In the genomic region with DNA sequence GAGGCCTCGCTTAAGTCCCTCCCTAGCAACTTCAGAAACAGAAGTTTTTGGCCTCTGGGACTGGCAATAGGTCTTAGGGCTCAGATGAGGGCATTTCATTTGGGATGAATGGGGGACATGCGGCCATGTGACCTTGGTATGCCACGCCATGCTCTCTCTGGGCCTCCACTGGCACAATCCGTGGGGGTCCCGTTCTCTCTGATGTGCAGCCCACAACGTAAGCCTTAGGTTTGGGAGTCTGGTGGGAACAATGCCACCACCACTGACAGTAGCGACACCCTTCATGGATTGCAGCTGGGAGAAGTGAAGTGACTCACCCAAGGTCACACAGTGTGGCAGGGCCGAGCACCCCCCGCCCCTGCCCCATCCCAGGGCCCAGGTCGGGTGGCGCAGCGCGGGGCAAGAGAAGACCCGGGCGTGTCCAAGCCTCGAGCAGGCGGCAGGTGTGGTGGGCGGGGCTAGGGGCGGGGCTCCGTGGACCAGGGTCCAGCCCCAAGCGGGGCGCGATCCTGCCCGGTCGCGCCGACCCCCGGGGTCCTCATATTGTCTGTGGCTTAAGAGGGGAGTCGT, we compare ENCODE assay signal across 8 cellular contexts. TPM values are rescaled to one million over a fixed set of nuclear protein-coding genes. Genes with fewer than 3 reads are reported as not detected.
DNase-seq lines count a peak whose midpoint lies in the region; TF ChIP-seq lines count a peak whose summit lies in the region.

No MANE protein-coding gene starts in this region.

- H3K27ac Mint-ChIP-seq in activated CD4-positive, alpha-beta T cell treated with anti-CD3 and anti-CD28 coated beads, Interleukin-2, amount 10 ng/mL, durations not matched to agents 24 days and 14 days, result peak overlapping the region; percentile 41

- peak overlapping the region; percentile 92 to 100 (median 98) for H3K27ac ChIP-seq in esophagus squamous epithelium

- no peaks in the 10 kb centered on the region for H3K9me3 ChIP-seq in esophagus squamous epithelium

- DNase-seq in NCI-H2196 (lab: John Stamatoyannopoulos, UW; ENCODE audit: unreplicated experiment) (peak; percentile 42), NCI-H2196 treated with DMSO at 0.1 percent for 48 hours (lab: John Stamatoyannopoulos, UW; ENCODE audit: unreplicated experiment) (no peak), esophagus squamous epithelium (lab: John Stamatoyannopoulos, UW) (no peak), posterior vena cava (ENCODE audit: low spot score) (peak; percentile 85), kidney glomerular epithelial cell (lab: John Stamatoyannopoulos, UW) (no peak), DMS79 treated with DMSO at 0.1 percent for 48 hours (lab: John Stamatoyannopoulos, UW) (no peak)
- no peak for DNase-seq in activated CD4-positive, alpha-beta T cell treated with anti-CD3 and anti-CD28 coated beads, Interleukin-2, amount 10 ng/mL, durations not matched to agents 24 days and 14 days
- DNase-seq in central memory CD4-positive, alpha-beta T cell, result no peak

- no peak for TF ChIP-seq POLR2A in esophagus squamous epithelium (IDR thresholded peaks at IDR 0.05)

- H3K27me3 ChIP-seq in esophagus squamous epithelium, result no peaks in the 10 kb centered on the region

- peaks cover 0 to 13% (median 4%) of the 10 kb centered on the region in 3 donors for H3K36me3 ChIP-seq in esophagus squamous epithelium

- H3K4me3 ChIP-seq in esophagus squamous epithelium, result peak overlapping the region; percentile 68 to 98 (median 82)

- peak overlapping the region; percentile 55 for H3K4me3 Mint-ChIP-seq in activated CD4-positive, alpha-beta T cell treated with anti-CD3 and anti-CD28 coated beads, Interleukin-2, amount 10 ng/mL, durations not matched to agents 24 days and 14 days

- no peaks in the 10 kb centered on the region for H3K9me3 Mint-ChIP-seq in activated CD4-positive, alpha-beta T cell treated with anti-CD3 and anti-CD28 coated beads, Interleukin-2, amount 10 ng/mL, durations not matched to agents 24 days and 14 days

- H3K27me3 Mint-ChIP-seq in activated CD4-positive, alpha-beta T cell treated with anti-CD3 and anti-CD28 coated beads, Interleukin-2, amount 10 ng/mL, durations not matched to agents 24 days and 14 days, result peaks cover 12% of the 10 kb centered on the region

- peaks cover 29% of the 10 kb centered on the region for H3K4me1 Mint-ChIP-seq in activated CD4-positive, alpha-beta T cell treated with anti-CD3 and anti-CD28 coated beads, Interleukin-2, amount 10 ng/mL, durations not matched to agents 24 days and 14 days

- TF ChIP-seq CTCF in esophagus squamous epithelium (IDR thresholded peaks at IDR 0.05), result no peak

- peaks cover 22 to 53% (median 25%) of the 10 kb centered on the region in 3 donors for H3K4me1 ChIP-seq in esophagus squamous epithelium

- intact Hi-C loops in activated CD4-positive, alpha-beta T cell treated with anti-CD3 and anti-CD28 coated beads, Interleukin-2, amount 10 ng/mL, durations not matched to agents 24 days and 14 days (cut with micrococcal nuclease), result loop anchor here (1.0 to 10.0 kb wide), 7 partner anchors 95 to 541 kb away; a partner anchor contains a TSS
- intact Hi-C loops in esophagus squamous epithelium (cut with DNase I) (no loop called here), posterior vena cava (cut with DNase I) (loop anchor here (1.0 to 10.0 kb wide), 7 partner anchors 95 to 558 kb away; no protein-coding TSS in a partner anchor)

- H3K36me3 Mint-ChIP-seq in activated CD4-positive, alpha-beta T cell treated with anti-CD3 and anti-CD28 coated beads, Interleukin-2, amount 10 ng/mL, durations not matched to agents 24 days and 14 days (ENCODE audit: low read depth), result peaks cover 17% of the 10 kb centered on the region

- 36 to 50% methylated on average over 1 to 7 of the region's 29 CpGs for WGBS in esophagus squamous epithelium, 2 donors

RNA-seq across cellular contexts. Expression of a gene that starts 0.9 kb away (rescaled TPM):
- total RNA-seq in activated CD4-positive, alpha-beta T cell treated with anti-CD3 and anti-CD28 coated beads, Interleukin-2, amount 10 ng/mL, durations not matched to agents 24 days and 14 days, result 45.5 and 45.9 TPM in 2 replicates
- total RNA-seq in esophagus squamous epithelium (10 to 100 TPM; 31.3 to 46.5 (median 38.2) TPM), posterior vena cava (100 to 1,000 TPM in 1 of 2 donors, 10 to 100 TPM in 1; 95.5 to 170 TPM)

RNA-seq across cellular contexts. Expression of a gene that starts 36.2 kb away (rescaled TPM):
- total RNA-seq in activated CD4-positive, alpha-beta T cell treated with anti-CD3 and anti-CD28 coated beads, Interleukin-2, amount 10 ng/mL, durations not matched to agents 24 days and 14 days, result 26.3 and 30.2 TPM in 2 replicates
- total RNA-seq in esophagus squamous epithelium (10 to 100 TPM; 32.8 to 54.0 (median 46.7) TPM), posterior vena cava (10 to 100 TPM; 31.5 to 35.5 TPM)

Comparison
In these comparisons a context has a peak if more than half of its experiments do, and no peak if none do; other contexts are left out.
1. DNase-seq: peak in NCI-H2196 (single experiment) and posterior vena cava (single experiment); none in NCI-H2196 treated with DMSO at 0.1 percent for 48 hours (single experiment), activated CD4-positive, alpha-beta T cell treated with anti-CD3 and anti-CD28 coated beads, Interleukin-2, amount 10 ng/mL, durations not matched to agents 24 days and 14 days (single experiment), esophagus squamous epithelium (single experiment), kidney glomerular epithelial cell (single experiment), central memory CD4-positive, alpha-beta T cell (single experiment) and DMS79 treated with DMSO at 0.1 percent for 48 hours (single experiment).